In genomic region chr9:83981126-83981871, GRCh38 we compare ENCODE assay signal across 8 cellular contexts. TPM values are rescaled to one million over a fixed set of nuclear protein-coding genes. Genes with fewer than 3 reads are reported as not detected.
DNase-seq lines count a peak whose midpoint lies in the region; ATAC-seq and TF ChIP-seq lines count a peak whose summit lies in the region.

No MANE protein-coding gene starts in this region.

- H3K9me3 Mint-ChIP-seq in CD4-positive, CD25-positive, alpha-beta regulatory T cell, result no peaks in the 10 kb centered on the region
- no peaks in the 10 kb centered on the region for H3K9me3 Mint-ChIP-seq in activated naive CD8-positive, alpha-beta T cell treated with anti-CD3 and anti-CD28 coated beads, Interleukin-2, amount 10 ng/mL, durations not matched to agents 7 days and 5 days

- peaks cover 16% of the 10 kb centered on the region for H3K36me3 ChIP-seq in CD4-positive, CD25-positive, alpha-beta regulatory T cell (ENCODE audit: control insufficient read depth, insufficient read depth, low read length)
- peaks cover 16% of the 10 kb centered on the region for H3K36me3 ChIP-seq in left ventricle myocardium inferior
- no peaks in the 10 kb centered on the region for H3K36me3 ChIP-seq in prostate gland

- 2% methylated on average over 29 of the region's 29 CpGs for WGBS in prostate gland

- H3K27me3 ChIP-seq in CD4-positive, CD25-positive, alpha-beta regulatory T cell (ENCODE audit: control insufficient read depth, insufficient read depth, low read length), result no peaks in the 10 kb centered on the region
- H3K27me3 ChIP-seq in left ventricle myocardium inferior (ENCODE audit: low read depth) (no peaks in the 10 kb centered on the region), prostate gland (replicated peaks; ENCODE audit: insufficient read depth) (no peaks in the 10 kb centered on the region)

- peak in 1 of 3 donors; percentile 51 for DNase-seq in CD4-positive, CD25-positive, alpha-beta regulatory T cell
- peak; percentile 54 for DNase-seq in NCI-H2171 treated with DMSO at 0.1 percent for 48 hours (lab: John Stamatoyannopoulos, UW)
- DNase-seq in activated naive CD8-positive, alpha-beta T cell treated with anti-CD3 and anti-CD28 coated beads, Interleukin-2, amount 10 ng/mL, durations not matched to agents 7 days and 5 days, result no peak
- no peak for DNase-seq in left ventricle myocardium inferior
- peak; percentile 29 for DNase-seq in prostate gland (ENCODE audit: low spot score)

- peak overlapping the region; percentile 91 for H3K4me3 ChIP-seq in CD4-positive, CD25-positive, alpha-beta regulatory T cell (ENCODE audit: low read depth, low read length)
- H3K4me3 ChIP-seq in left ventricle myocardium inferior, result peak overlapping the region; percentile 97
- H3K4me3 ChIP-seq in prostate gland, result peak overlapping the region; percentile 95 to 96

- H3K27ac ChIP-seq in CD4-positive, CD25-positive, alpha-beta regulatory T cell (ENCODE audit: insufficient read depth, low read length, poor library complexity, severe bottlenecking), result peak overlapping the region; percentile 99
- H3K27ac ChIP-seq in left ventricle myocardium inferior (replicated peaks) (peak overlapping the region; percentile 98), prostate gland (peak overlapping the region; percentile 99)

- TF ChIP-seq POLR2A in prostate gland (IDR thresholded peaks at IDR 0.05), result no peak

- peaks cover 38% of the 10 kb centered on the region for H3K4me1 ChIP-seq in CD4-positive, CD25-positive, alpha-beta regulatory T cell (ENCODE audit: control insufficient read depth, insufficient read depth, low read length, poor library complexity, severe bottlenecking)
- H3K4me1 ChIP-seq in left ventricle myocardium inferior (peaks cover 64% of the 10 kb centered on the region), prostate gland (replicated peaks) (no peaks in the 10 kb centered on the region)

- peaks cover 12% of the 10 kb centered on the region for H3K27me3 Mint-ChIP-seq in CD4-positive, CD25-positive, alpha-beta regulatory T cell
- H3K27me3 Mint-ChIP-seq in activated naive CD8-positive, alpha-beta T cell treated with anti-CD3 and anti-CD28 coated beads, Interleukin-2, amount 10 ng/mL, durations not matched to agents 7 days and 5 days, result no peaks in the 10 kb centered on the region

- peaks cover 22% of the 10 kb centered on the region for H3K36me3 Mint-ChIP-seq in CD4-positive, CD25-positive, alpha-beta regulatory T cell
- H3K36me3 Mint-ChIP-seq in activated naive CD8-positive, alpha-beta T cell treated with anti-CD3 and anti-CD28 coated beads, Interleukin-2, amount 10 ng/mL, durations not matched to agents 7 days and 5 days, result peaks cover 33% of the 10 kb centered on the region

- TF ChIP-seq CTCF in left ventricle myocardium inferior (IDR thresholded peaks at IDR 0.05; ENCODE audit: borderline replicate concordance) (no peak), prostate gland (IDR thresholded peaks at IDR 0.05) (no peak)

- peaks cover 22 to 43% (median 36%) of the 10 kb centered on the region in 4 donors for H3K4me1 Mint-ChIP-seq in CD4-positive, CD25-positive, alpha-beta regulatory T cell
- H3K4me1 Mint-ChIP-seq in activated naive CD8-positive, alpha-beta T cell treated with anti-CD3 and anti-CD28 coated beads, Interleukin-2, amount 10 ng/mL, durations not matched to agents 7 days and 5 days, result peaks cover 34% of the 10 kb centered on the region

- H3K4me3 Mint-ChIP-seq in CD4-positive, CD25-positive, alpha-beta regulatory T cell, result peak overlapping the region; percentile 97 to 100 (median 100)
- H3K4me3 Mint-ChIP-seq in activated naive CD8-positive, alpha-beta T cell treated with anti-CD3 and anti-CD28 coated beads, Interleukin-2, amount 10 ng/mL, durations not matched to agents 7 days and 5 days, result peak overlapping the region; percentile 100

- POLR2A ChIA-PET in activated naive CD8-positive, alpha-beta T cell treated with anti-CD3 and anti-CD28 coated beads, Interleukin-2, amount 10 ng/mL, durations not matched to agents 7 days and 5 days (lab: Charles Lee), result interaction anchor here (1.1 to 4.2 kb wide), 17 partner anchors 10 to 357 kb away, joined by 3 to 38 read pairs (median 10); partner anchors contain the start of genes KIF27 and UBQLN1

- H3K27ac Mint-ChIP-seq in CD4-positive, CD25-positive, alpha-beta regulatory T cell, result peak overlapping the region; percentile 53 to 100 (median 77)
- peak overlapping the region; percentile 92 for H3K27ac Mint-ChIP-seq in activated naive CD8-positive, alpha-beta T cell treated with anti-CD3 and anti-CD28 coated beads, Interleukin-2, amount 10 ng/mL, durations not matched to agents 7 days and 5 days

- no peaks in the 10 kb centered on the region for H3K9me3 ChIP-seq in CD4-positive, CD25-positive, alpha-beta regulatory T cell (ENCODE audit: control insufficient read depth in 2 of 2, low read length in 2 of 2)
- H3K9me3 ChIP-seq in left ventricle myocardium inferior (replicated peaks), result no peaks in the 10 kb centered on the region
- H3K9me3 ChIP-seq in prostate gland, result no peaks in the 10 kb centered on the region

- ATAC-seq in CD4-positive, CD25-positive, alpha-beta regulatory T cell (ENCODE audit: low read depth in 2 of 2), result no peak
- ATAC-seq in GM18873 (IDR thresholded peaks at IDR 0.05; ENCODE audit: low FRiP score, unreplicated experiment) (peak; percentile 19), HG03135 (IDR thresholded peaks at IDR 0.05; ENCODE audit: unreplicated experiment) (no peak), GM18502 (IDR thresholded peaks at IDR 0.05; ENCODE audit: poor library complexity, unreplicated experiment) (no peak)
- ATAC-seq in activated naive CD8-positive, alpha-beta T cell treated with anti-CD3 and anti-CD28 coated beads, Interleukin-2, amount 10 ng/mL, durations not matched to agents 7 days and 5 days (ENCODE audit: low read depth), result no peak

- intact Hi-C loops in left ventricle myocardium inferior (cut with micrococcal nuclease) (no loop called here), prostate gland (cut with DNase I) (no loop called here)

RNA-seq across cellular contexts. Expression of gene RMI1, which starts 0.7 kb away (rescaled TPM):
- total RNA-seq in CD4-positive, CD25-positive, alpha-beta regulatory T cell, result 2.8 TPM
- polyA plus RNA-seq in CD4-positive, CD25-positive, alpha-beta regulatory T cell, result 1 to 10 TPM; 5.5 to 9.8 (median 7.7) TPM
- total RNA-seq in activated naive CD8-positive, alpha-beta T cell treated with anti-CD3 and anti-CD28 coated beads, Interleukin-2, amount 10 ng/mL, durations not matched to agents 7 days and 5 days, result 10 to 100 TPM; 19.0 to 19.2 TPM
- total RNA-seq in left ventricle myocardium inferior (5.2 TPM), prostate gland (10 to 100 TPM in 1 of 2 donors, 1 to 10 TPM in 1; 8.7 to 18.1 TPM)

RNA-seq across cellular contexts. Expression of gene HNRNPK, which starts 1.3 kb away (rescaled TPM):
- 617 TPM for total RNA-seq in CD4-positive, CD25-positive, alpha-beta regulatory T cell
- 1,000 to 10,000 TPM in 1 of 4 donors, 100 to 1,000 TPM in 3; 941 to 1,033 (median 952) TPM for polyA plus RNA-seq in CD4-positive, CD25-positive, alpha-beta regulatory T cell
- 100 to 1,000 TPM; 587 to 601 TPM for total RNA-seq in activated naive CD8-positive, alpha-beta T cell treated with anti-CD3 and anti-CD28 coated beads, Interleukin-2, amount 10 ng/mL, durations not matched to agents 7 days and 5 days
- total RNA-seq in left ventricle myocardium inferior, result 261 TPM
- 100 to 1,000 TPM; 447 to 480 TPM for total RNA-seq in prostate gland

Comparison
In these comparisons a context has a peak if more than half of its experiments do, and no peak if none do; other contexts are left out.
1. DNase-seq: peak in NCI-H2171 treated with DMSO at 0.1 percent for 48 hours (single experiment) and prostate gland (single experiment); none in activated naive CD8-positive, alpha-beta T cell treated with anti-CD3 and anti-CD28 coated beads, Interleukin-2, amount 10 ng/mL, durations not matched to agents 7 days and 5 days (single experiment) and left ventricle myocardium inferior (single experiment).
2. Peak in every context shown above with its lines, with median percentiles within 50 percentile points of each other: H3K27ac ChIP-seq and H3K4me3 ChIP-seq.